ENCODE assay signal across 2 cellular contexts in genomic region chr12:80192087-80192486, GRCh38.
TF ChIP-seq lines count a peak whose summit lies in the region.

No MANE protein-coding gene starts in this region.

TF ChIP-seq in GM23338, 12 proteins besides CTCF, POLR2A, EP300 and RAD21:
- TF ChIP-seq EZH2 (IDR thresholded peaks at IDR 0.05; ENCODE audit: low read depth, unreplicated experiment) (no peak), ZNF462 (CRISPR knock-in tag; IDR thresholded peaks at IDR 0.05) (no peak), ETS1 (IDR thresholded peaks at IDR 0.05) (no peak)

TF ChIP-seq in endothelial cell of umbilical vein, 7 proteins besides CTCF, POLR2A, EP300 and RAD21:
- TF ChIP-seq JUN (IDR thresholded peaks at IDR 0.05; ENCODE audit: borderline replicate concordance, insufficient read depth, insufficient read length, low read depth) (no peak), POLR2AphosphoS5 (IDR thresholded peaks at IDR 0.05; ENCODE audit: insufficient read depth, low read depth, low read length) (no peak), EZH2 (IDR thresholded peaks at IDR 0.05; ENCODE audit: borderline replicate concordance, low read depth, low read length, severe bottlenecking) (no peak), MAX (IDR thresholded peaks at IDR 0.05; ENCODE audit: insufficient read depth, insufficient read length) (no peak), FOS (IDR thresholded peaks at IDR 0.05; ENCODE audit: borderline replicate concordance, insufficient read depth, low read length) (no peak), MYC (IDR thresholded peaks at IDR 0.05; ENCODE audit: low read depth, low read length) (no peak), GATA2 (IDR thresholded peaks at IDR 0.05; ENCODE audit: insufficient read depth, insufficient read length, low read depth, low read length) (no peak)
